In genomic region chr1:37338658-37339057, GRCh38 we compare ENCODE assay signal across 19 cellular contexts.
DNase-seq lines count a peak whose midpoint lies in the region; ATAC-seq, FAIRE-seq and TF ChIP-seq lines count a peak whose summit lies in the region.
"Had no signal": no experiment of that assay in that cellular context is flagged by ENCODE, and none has a peak within 500 bp of the region (broad histone marks: within the 10 kb centered on the region; RNA-seq: fewer than 3 reads in every experiment).

No MANE protein-coding gene starts in this region.

- no peak for ATAC-seq in GM18511 (IDR thresholded peaks at IDR 0.05; ENCODE audit: unreplicated experiment)
- ATAC-seq in activated T-cell treated with anti-CD3 and anti-CD28 coated beads, Interleukin-2, amount 50 U/mL, for 72 hours (replicated peaks in 1 of 2) = no peak
- ATAC-seq: activated CD8-positive, alpha-beta memory T cell treated with anti-CD3 and anti-CD28 coated beads, Interleukin-2, amount 10 ng/mL, durations not matched to agents 7 days and 5 days; mucosa of descending colon; right lobe of liver had no signal

- H3K4me1 Mint-ChIP-seq in activated T-cell treated with anti-CD3 and anti-CD28 coated beads, Interleukin-2, amount 50 U/mL, for 72 hours (ENCODE audit: low read depth) = no peaks in the 10 kb centered on the region
- H3K4me1 Mint-ChIP-seq: activated CD8-positive, alpha-beta memory T cell treated with anti-CD3 and anti-CD28 coated beads, Interleukin-2, amount 10 ng/mL, durations not matched to agents 7 days and 5 days; CD14-positive monocyte; endodermal cell had no signal

- FAIRE-seq in GM12891 (lab: Jason Lieb, UNC) (no peak), GM12892 (lab: Jason Lieb, UNC) (no peak)

- H3K9me3 Mint-ChIP-seq in activated T-cell treated with anti-CD3 and anti-CD28 coated beads, Interleukin-2, amount 50 U/mL, for 72 hours = no peaks in the 10 kb centered on the region

- no peak overlapping the region for H3K4me3 Mint-ChIP-seq in activated T-cell treated with anti-CD3 and anti-CD28 coated beads, Interleukin-2, amount 50 U/mL, for 72 hours
- H3K4me3 Mint-ChIP-seq: activated CD8-positive, alpha-beta memory T cell treated with anti-CD3 and anti-CD28 coated beads, Interleukin-2, amount 10 ng/mL, durations not matched to agents 7 days and 5 days; CD14-positive monocyte; endodermal cell had no signal

- TF ChIP-seq POLR2A in GM12891 (IDR thresholded peaks at IDR 0.05; ENCODE audit: low read depth, low read length) (no peak), GM12892 (IDR thresholded peaks at IDR 0.05; ENCODE audit: low read depth, low read length) (no peak)

- peak in 11 of 14 donors; percentile 2 to 77 (median 47) for DNase-seq in C1 segment of cervical spinal cord (lab: John Stamatoyannopoulos, UW)
- DNase-seq in NCI-H1694 (lab: John Stamatoyannopoulos, UW) = peak; percentile 79
- DNase-seq in NCI-H524 treated with DMSO at 0.1 percent for 48 hours (lab: John Stamatoyannopoulos, UW) = peak; percentile 79
- peak; percentile 62 to 71 for DNase-seq in hippocampal formation (lab: John Stamatoyannopoulos, UW)
- DNase-seq in GM12891 (ENCODE audit: insufficient read length, low spot score) = no peak
- no peak for DNase-seq in GM12892 (ENCODE audit: insufficient read length)
- no peak for DNase-seq in activated T-cell treated with anti-CD3 and anti-CD28 coated beads, Interleukin-2, amount 50 U/mL, for 72 hours
- DNase-seq: activated CD8-positive, alpha-beta memory T cell treated with anti-CD3 and anti-CD28 coated beads, Interleukin-2, amount 10 ng/mL, durations not matched to agents 7 days and 5 days; activated effector memory CD4-positive, alpha-beta T cell treated with anti-CD3 and anti-CD28 coated beads, Interleukin-2, amount 50 U/mL, for 16 hours; EL; endodermal cell; MG63; mucosa of descending colon; right lobe of liver; stimulated activated CD4-positive, alpha-beta T cell treated with anti-CD3 and anti-CD28 coated beads, Interleukin-1b, Interleukin-23, amount 100 ng/mL, for 48 hours; stomach; uterus had no signal

- H3K27ac Mint-ChIP-seq in activated T-cell treated with anti-CD3 and anti-CD28 coated beads, Interleukin-2, amount 50 U/mL, for 72 hours = no peak overlapping the region
- H3K27ac Mint-ChIP-seq: activated CD8-positive, alpha-beta memory T cell treated with anti-CD3 and anti-CD28 coated beads, Interleukin-2, amount 10 ng/mL, durations not matched to agents 7 days and 5 days; CD14-positive monocyte; endodermal cell had no signal

- H3K36me3 Mint-ChIP-seq in activated T-cell treated with anti-CD3 and anti-CD28 coated beads, Interleukin-2, amount 50 U/mL, for 72 hours (ENCODE audit: insufficient read depth in 2 of 2) = no peaks in the 10 kb centered on the region
- H3K36me3 Mint-ChIP-seq: activated CD8-positive, alpha-beta memory T cell treated with anti-CD3 and anti-CD28 coated beads, Interleukin-2, amount 10 ng/mL, durations not matched to agents 7 days and 5 days; CD14-positive monocyte had no signal

- H3K27me3 Mint-ChIP-seq in activated T-cell treated with anti-CD3 and anti-CD28 coated beads, Interleukin-2, amount 50 U/mL, for 72 hours (ENCODE audit: low read depth) = peaks cover 7% of the 10 kb centered on the region
- H3K27me3 Mint-ChIP-seq: activated CD8-positive, alpha-beta memory T cell treated with anti-CD3 and anti-CD28 coated beads, Interleukin-2, amount 10 ng/mL, durations not matched to agents 7 days and 5 days had no signal

TF ChIP-seq in GM12891, 5 proteins besides CTCF, POLR2A, EP300 and RAD21:
- TF ChIP-seq TAF1 (IDR thresholded peaks at IDR 0.05; ENCODE audit: low read depth, low read length) (no peak), PAX5 (IDR thresholded peaks at IDR 0.05; ENCODE audit: insufficient read depth, low read length, severe bottlenecking) (no peak), POU2F2 (IDR thresholded peaks at IDR 0.05; ENCODE audit: low read depth, low read length) (no peak), SPI1 (IDR thresholded peaks at IDR 0.05; ENCODE audit: low read depth, low read length) (no peak), POLR2AphosphoS5 (IDR thresholded peaks at IDR 0.05; ENCODE audit: low read depth, low read length) (no peak)
TF ChIP-seq in GM12891: peak in this region for 0.

Comparison
In these comparisons a context has a peak if more than half of its experiments do, and no peak if none do; other contexts are left out.
1. DNase-seq: peak in C1 segment of cervical spinal cord (11 of 14), NCI-H1694 (single experiment), NCI-H524 treated with DMSO at 0.1 percent for 48 hours (single experiment) and hippocampal formation (2 of 2); none in GM12891 (single experiment), GM12892 (single experiment) and activated T-cell treated with anti-CD3 and anti-CD28 coated beads, Interleukin-2, amount 50 U/mL, for 72 hours (0 of 2).